19 cellular contexts compared by ENCODE assay signal in the genomic region with DNA sequence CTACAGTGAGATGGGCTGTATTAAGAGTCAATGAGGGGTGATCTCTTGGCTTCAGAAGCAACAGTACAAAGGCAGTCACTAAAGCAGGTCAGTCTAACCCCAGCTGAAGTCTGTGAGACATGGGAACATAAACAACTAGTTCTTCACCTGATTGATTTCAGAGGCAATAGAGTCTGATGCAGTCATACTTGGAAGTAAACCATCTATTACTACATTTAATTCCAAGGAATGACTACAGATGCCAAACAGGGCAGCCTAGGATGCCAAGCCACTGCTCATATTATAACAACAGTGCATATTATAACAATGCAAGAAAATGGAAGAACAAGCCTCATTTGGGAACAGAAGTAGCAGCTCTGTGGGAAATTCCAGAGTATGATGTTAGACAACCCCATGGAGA. TPM values are rescaled to one million over a fixed set of nuclear protein-coding genes. Genes with fewer than 3 reads are reported as not detected.
DNase-seq lines count a peak whose midpoint lies in the region; ATAC-seq, FAIRE-seq and TF ChIP-seq lines count a peak whose summit lies in the region.
"Had no signal": no experiment of that assay in that cellular context is flagged by ENCODE, and none has a peak within 500 bp of the region (broad histone marks: within the 10 kb centered on the region; RNA-seq: fewer than 3 reads in every experiment).

No MANE protein-coding gene starts in this region.

- no peak for TF ChIP-seq RAD21 in Ishikawa (IDR thresholded peaks at IDR 0.05; ENCODE audit: low read depth)

- no peak overlapping the region for H3K4me3 ChIP-seq in endodermal cell (ENCODE audit: low read length)
- no peak overlapping the region for H3K4me3 ChIP-seq in kidney epithelial cell (ENCODE audit: low read depth, low read length)
- no peak overlapping the region for H3K4me3 ChIP-seq in Peyer's patch
- H3K4me3 ChIP-seq: BLaER1, K562 had no signal

- H3K4me3 Mint-ChIP-seq in endodermal cell, result no peak overlapping the region
- H3K4me3 Mint-ChIP-seq: CD8-positive, alpha-beta memory T cell had no signal

- no peak for TF ChIP-seq CTCF in endodermal cell (conservative IDR thresholded peaks at IDR 0.05)
- TF ChIP-seq CTCF in kidney epithelial cell (IDR thresholded peaks at IDR 0.05; ENCODE audit: insufficient read depth, low read length, poor library complexity, severe bottlenecking), result no peak
- no peak for TF ChIP-seq CTCF in Peyer's patch (IDR thresholded peaks at IDR 0.05)

- H3K36me3 Mint-ChIP-seq in endodermal cell (ENCODE audit: low read depth), result no peaks in the 10 kb centered on the region
- H3K36me3 Mint-ChIP-seq: CD8-positive, alpha-beta memory T cell had no signal

- no peak for TF ChIP-seq EP300 in Ishikawa (IDR thresholded peaks at IDR 0.05; ENCODE audit: borderline replicate concordance)

- H3K9me3 ChIP-seq in endodermal cell (ENCODE audit: control insufficient read depth, low read length) (no peaks in the 10 kb centered on the region), Peyer's patch (no peaks in the 10 kb centered on the region)
- H3K9me3 ChIP-seq: BLaER1 had no signal

- H3K9me3 Mint-ChIP-seq in endodermal cell, result no peaks in the 10 kb centered on the region

- peak; percentile 42 for FAIRE-seq in urothelium cell line (lab: Jason Lieb, UNC)
- FAIRE-seq: HepG2, HTR-8/SVneo, K562 had no signal

- peaks cover 21% of the 10 kb centered on the region for H3K4me1 ChIP-seq in endodermal cell (ENCODE audit: control insufficient read depth, insufficient read depth, low read length)
- no peaks in the 10 kb centered on the region for H3K4me1 ChIP-seq in Peyer's patch
- H3K4me1 ChIP-seq: BLaER1 had no signal

- H3K27ac Mint-ChIP-seq in endodermal cell, result peak overlapping the region; percentile 0
- H3K27ac Mint-ChIP-seq: CD8-positive, alpha-beta memory T cell had no signal

- H3K4me1 Mint-ChIP-seq in endodermal cell, result peaks cover 60% of the 10 kb centered on the region
- H3K4me1 Mint-ChIP-seq: CD8-positive, alpha-beta memory T cell had no signal

- DNase-seq in endodermal cell (no peak), kidney epithelial cell (ENCODE audit: low read depth) (peak; percentile 67), urothelium cell line (ENCODE audit: low spot score) (no peak), Peyer's patch (no peak)
- no peak for DNase-seq in stimulated activated naive CD4-positive, alpha-beta T cell treated with Interleukin-2 at 50 U/mL for 16 hours (lab: John Stamatoyannopoulos, UW)
- DNase-seq: AML-193; Caco-2; CD8-positive, alpha-beta memory T cell; DMS53; GF-D8; H7 had no signal

- peaks cover 42% of the 10 kb centered on the region for H3K27me3 Mint-ChIP-seq in endodermal cell (ENCODE audit: insufficient read depth)

- ATAC-seq in GM18868 (IDR thresholded peaks at IDR 0.05; ENCODE audit: unreplicated experiment) (no peak), HG02938 (IDR thresholded peaks at IDR 0.05; ENCODE audit: unreplicated experiment) (no peak)
- ATAC-seq: HepG2, K562 had no signal

- no peaks in the 10 kb centered on the region for H3K36me3 ChIP-seq in endodermal cell (ENCODE audit: control insufficient read depth, insufficient read depth, low read length)
- no peaks in the 10 kb centered on the region for H3K36me3 ChIP-seq in kidney epithelial cell (ENCODE audit: control insufficient read depth, insufficient read depth, low read length)
- no peaks in the 10 kb centered on the region for H3K36me3 ChIP-seq in Peyer's patch
- H3K36me3 ChIP-seq: BLaER1 had no signal

- no peak overlapping the region for H3K27ac ChIP-seq in endodermal cell (ENCODE audit: low read depth, low read length)
- no peak overlapping the region for H3K27ac ChIP-seq in Peyer's patch
- H3K27ac ChIP-seq: BLaER1 had no signal

- H3K27me3 ChIP-seq in endodermal cell (ENCODE audit: control insufficient read depth, insufficient read depth, low read length, poor library complexity, severe bottlenecking), result no peaks in the 10 kb centered on the region
- no peaks in the 10 kb centered on the region for H3K27me3 ChIP-seq in kidney epithelial cell (ENCODE audit: control insufficient read depth, insufficient read depth, low read length)
- no peaks in the 10 kb centered on the region for H3K27me3 ChIP-seq in Peyer's patch
- H3K27me3 ChIP-seq: BLaER1 had no signal

- H3K9ac ChIP-seq in endodermal cell (ENCODE audit: extremely low read depth, low read length, poor library complexity, severe bottlenecking), result no peak overlapping the region
- H3K9ac ChIP-seq: BLaER1 had no signal

- no peak for TF ChIP-seq POLR2A in Peyer's patch (IDR thresholded peaks at IDR 0.05)

TF ChIP-seq in Ishikawa, 13 proteins besides CTCF, POLR2A, EP300 and RAD21:
- TF ChIP-seq TAF1 (IDR thresholded peaks at IDR 0.05; ENCODE audit: low read depth) (no peak), NFIC (IDR thresholded peaks at IDR 0.05) (peak; percentile 52), FOXM1 (IDR thresholded peaks at IDR 0.05; ENCODE audit: borderline replicate concordance, low read depth) (no peak), EGR1 (IDR thresholded peaks at IDR 0.05) (no peak), TEAD4 (IDR thresholded peaks at IDR 0.05) (0 out of 2 replicates have a peak, but pooled peaks have one; percentile 6)
- TF ChIP-seq, protein P1, sequence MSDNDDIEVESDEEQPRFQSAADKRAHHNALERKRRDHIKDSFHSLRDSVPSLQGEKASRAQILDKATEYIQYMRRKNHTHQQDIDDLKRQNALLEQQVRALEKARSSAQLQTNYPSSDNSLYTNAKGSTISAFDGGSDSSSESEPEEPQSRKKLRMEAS (IDR thresholded peaks at IDR 0.05), result 0 out of 2 replicates have a peak, but pooled peaks have one; percentile 11

RNA-seq across cellular contexts. Expression of a gene that starts 35.8 kb away (rescaled TPM):
- total RNA-seq in endodermal cell, result 1 to 10 TPM; 2.1 to 8.1 TPM
- 0.68 TPM for polyA plus RNA-seq in endodermal cell (2013, experiment 1 of 2)
- polyA plus RNA-seq in endodermal cell (2013, experiment 2 of 2), result 0.99 TPM
- 0.04 and 0.07 TPM in 2 replicates for total RNA-seq in kidney epithelial cell
- 1 to 10 TPM in 1 of 4 donors, under 1 TPM in 3; under 0.01 to 2.5 (median 0.38) TPM for total RNA-seq in Peyer's patch
- total RNA-seq: A673; CD8-positive, alpha-beta memory T cell; K562 had no signal
- polyA plus RNA-seq: CD8-positive, alpha-beta memory T cell; K562 had no signal
